ENCODE assay signal across 18 cellular contexts in genomic region chr9:135230817-135231520, GRCh38.
DNase-seq lines count a peak whose midpoint lies in the region; ATAC-seq and TF ChIP-seq lines count a peak whose summit lies in the region.
"Had no signal": no experiment of that assay in that cellular context is flagged by ENCODE, and none has a peak within 500 bp of the region (broad histone marks: within the 10 kb centered on the region; RNA-seq: fewer than 3 reads in every experiment).

No MANE protein-coding gene starts in this region.

- H3K4ac ChIP-seq in neuronal stem cell (ENCODE audit: low read length) = no peak overlapping the region

- no peak overlapping the region for H3K23ac ChIP-seq in neuronal stem cell (ENCODE audit: low read depth, low read length, poor library complexity)

- peaks cover 2% of the 10 kb centered on the region; the same call in 1 of the 2 replicates for H3K27me3 Mint-ChIP-seq in WTC11 (ENCODE audit: low read depth)
- H3K27me3 Mint-ChIP-seq in naive thymus-derived CD4-positive, alpha-beta T cell = peaks cover 0 to 36% (median 6%) of the 10 kb centered on the region in 5 donors

- H4K91ac ChIP-seq in neuronal stem cell (ENCODE audit: low read depth, low read length, poor library complexity) = no peak overlapping the region

- H3K4me1 ChIP-seq in heart left ventricle = no peaks in the 10 kb centered on the region
- H3K4me1 ChIP-seq in neuronal stem cell (ENCODE audit: control insufficient read depth in 2 of 2, insufficient read depth in 1 of 2, low read depth in 1 of 2, low read length in 2 of 2) = peaks cover 0 to 4% of the 10 kb centered on the region in 2 donors
- no peaks in the 10 kb centered on the region for H3K4me1 ChIP-seq in upper lobe of right lung
- no peaks in the 10 kb centered on the region for H3K4me1 ChIP-seq in naive thymus-derived CD4-positive, alpha-beta T cell (ENCODE audit: control insufficient read depth in 2 of 2, insufficient read depth in 2 of 2, low read length in 2 of 2)
- H3K4me1 ChIP-seq: Caco-2, SJCRH30 had no signal

- no peaks in the 10 kb centered on the region for H3K36me3 Mint-ChIP-seq in WTC11
- H3K36me3 Mint-ChIP-seq in naive thymus-derived CD4-positive, alpha-beta T cell = no peaks in the 10 kb centered on the region

- no peak overlapping the region for H3K4me2 ChIP-seq in neuronal stem cell (ENCODE audit: insufficient read depth, low read length, poor library complexity, severe bottlenecking)

- H3K18ac ChIP-seq in neuronal stem cell (ENCODE audit: low read length) = no peak overlapping the region

- H3K79me1 ChIP-seq in neuronal stem cell (ENCODE audit: low read depth, low read length) = no peaks in the 10 kb centered on the region

- no peak overlapping the region for H2BK120ac ChIP-seq in neuronal stem cell (ENCODE audit: low read depth, low read length)

- WGBS in heart left ventricle, 4 donors = 54 to 80% (median 64%) methylated on average over 8 to 10 of the region's 10 CpGs
- no CpG with 5 or more reads among the region's 10 CpGs for WGBS in neuronal stem cell (ENCODE audit: extremely low coverage in 2 of 2, insufficient read length in 2 of 2, insufficient replicate concordance in 1 of 2), 2 donors

- H3K36me3 ChIP-seq in heart left ventricle (no peaks in the 10 kb centered on the region), neuronal stem cell (replicated peaks in 1 of 2; ENCODE audit: control insufficient read depth in 2 of 2, insufficient read depth in 2 of 2, low read length in 2 of 2) (no peaks in the 10 kb centered on the region), upper lobe of right lung (no peaks in the 10 kb centered on the region)
- no peaks in the 10 kb centered on the region for H3K36me3 ChIP-seq in naive thymus-derived CD4-positive, alpha-beta T cell (ENCODE audit: control insufficient read depth in 2 of 3, insufficient read depth in 3 of 3, low read length in 3 of 3)
- H3K36me3 ChIP-seq: SJCRH30 had no signal

- TF ChIP-seq CTCF in heart left ventricle (IDR thresholded peaks at IDR 0.05) (no peak), WTC11 (IDR thresholded peaks at IDR 0.05) (no peak), upper lobe of right lung (IDR thresholded peaks at IDR 0.05) (no peak)

- H3K4me1 Mint-ChIP-seq in WTC11 = no peaks in the 10 kb centered on the region
- no peaks in the 10 kb centered on the region for H3K4me1 Mint-ChIP-seq in naive thymus-derived CD4-positive, alpha-beta T cell

- no peak overlapping the region for H3K27ac ChIP-seq in heart left ventricle
- H3K27ac ChIP-seq in neuronal stem cell (replicated peaks; ENCODE audit: low read length) = no peak overlapping the region
- H3K27ac ChIP-seq in upper lobe of right lung = no peak overlapping the region
- H3K27ac ChIP-seq in naive thymus-derived CD4-positive, alpha-beta T cell (ENCODE audit: low read depth, low read length) = no peak overlapping the region
- H3K27ac ChIP-seq: SJCRH30 had no signal

- H3K4me3 Mint-ChIP-seq in WTC11 = no peak overlapping the region
- H3K4me3 Mint-ChIP-seq in naive thymus-derived CD4-positive, alpha-beta T cell = no peak overlapping the region
- H3K4me3 Mint-ChIP-seq: CD4-positive, alpha-beta T cell had no signal

- H3K14ac ChIP-seq in neuronal stem cell (ENCODE audit: low read length) = no peak overlapping the region

- POLR2A ChIA-PET in WTC11 (lab: Charles Lee) = no interaction called here
- POLR2A ChIA-PET in naive thymus-derived CD4-positive, alpha-beta T cell (lab: Charles Lee) = no interaction called here

- DNase-seq in heart left ventricle = peak in 3 of 5 donors; percentile 4 to 32 (median 13)
- DNase-seq in left ventricle myocardium superior = no peak
- peak; percentile 4 for DNase-seq in WTC11 (ENCODE audit: low spot score)
- no peak for DNase-seq in neuronal stem cell (ENCODE audit: low spot score)
- DNase-seq in upper lobe of right lung = peak; percentile 34
- DNase-seq in naive thymus-derived CD4-positive, alpha-beta T cell = no peak
- DNase-seq: Caco-2; CD4-positive, alpha-beta T cell; GDM1; KBM-7; NCI-H1105; NCI-H2081 treated with DMSO at 0.1 percent for 48 hours; NCI-H510A treated with DMSO at 0.1 percent for 48 hours; NCI-H774; OCI-M1; SJCRH30 had no signal

- intact Hi-C loops in heart left ventricle (cut with DNase I) = no loop called here
- intact Hi-C loops in left ventricle myocardium superior (cut with micrococcal nuclease) = loop anchor here (10.0 kb wide), 1 partner anchor 116 kb away; no protein-coding TSS in a partner anchor
- intact Hi-C loops in upper lobe of right lung (cut with DNase I) = no loop called here
- intact Hi-C loops in naive thymus-derived CD4-positive, alpha-beta T cell (cut with micrococcal nuclease) = no loop called here

- no peak overlapping the region for H2AFZ ChIP-seq in neuronal stem cell (ENCODE audit: low read length)

- H3K9me3 ChIP-seq in heart left ventricle (peaks cover 0 to 20% (median 8%) of the 10 kb centered on the region in 12 donors), neuronal stem cell (replicated peaks in 1 of 2; ENCODE audit: control insufficient read depth in 2 of 2, insufficient read depth in 1 of 2, low read depth in 1 of 2, low read length in 2 of 2) (peaks cover 0 to 6% of the 10 kb centered on the region in 2 donors), upper lobe of right lung (peaks cover 10% of the 10 kb centered on the region)
- peaks cover 0 to 6% (median 0%) of the 10 kb centered on the region in 3 experiments for H3K9me3 ChIP-seq in naive thymus-derived CD4-positive, alpha-beta T cell (ENCODE audit: control insufficient read depth in 2 of 3, low read length in 3 of 3)

- H2AK5ac ChIP-seq in neuronal stem cell (ENCODE audit: low read depth, low read length) = peak overlapping the region; percentile 88

- no peak overlapping the region for H2BK15ac ChIP-seq in neuronal stem cell (ENCODE audit: low read length)

- no peak overlapping the region for H4K8ac ChIP-seq in neuronal stem cell (ENCODE audit: low read depth, low read length)

- no peak overlapping the region for H3K27ac Mint-ChIP-seq in WTC11
- H3K27ac Mint-ChIP-seq in naive thymus-derived CD4-positive, alpha-beta T cell = no peak overlapping the region
- H3K27ac Mint-ChIP-seq: CD4-positive, alpha-beta T cell had no signal

- no peak overlapping the region for H3K4me3 ChIP-seq in heart left ventricle
- H3K4me3 ChIP-seq in neuronal stem cell (ENCODE audit: low read length in 2 of 2) = no peak overlapping the region
- H3K4me3 ChIP-seq in upper lobe of right lung = no peak overlapping the region
- H3K4me3 ChIP-seq in naive thymus-derived CD4-positive, alpha-beta T cell (ENCODE audit: low read length) = no peak overlapping the region
- H3K4me3 ChIP-seq: SJCRH30 had no signal

- H2BK12ac ChIP-seq in neuronal stem cell (ENCODE audit: low read length) = no peak overlapping the region

- H3K9ac ChIP-seq in neuronal stem cell (ENCODE audit: low read depth, low read length, poor library complexity) = no peak overlapping the region

- no peak for ATAC-seq in heart left ventricle
- no peak for ATAC-seq in left ventricle myocardium superior
- ATAC-seq in WTC11 = no peak
- no peak for ATAC-seq in upper lobe of right lung
- ATAC-seq in naive thymus-derived CD4-positive, alpha-beta T cell = no peak
- ATAC-seq in GM21529 (IDR thresholded peaks at IDR 0.05; ENCODE audit: unreplicated experiment) = no peak
- ATAC-seq in HG03095 (IDR thresholded peaks at IDR 0.05; ENCODE audit: unreplicated experiment) = no peak

- H3K27me3 ChIP-seq in heart left ventricle (peaks cover 8 to 46% (median 15%) of the 10 kb centered on the region in 9 donors), neuronal stem cell (ENCODE audit: control insufficient read depth in 3 of 3, insufficient read depth in 3 of 3, low read depth in 1 of 3, low read length in 3 of 3) (peaks cover 0 to 6% (median 0%) of the 10 kb centered on the region in 3 experiments), upper lobe of right lung (peaks cover 7% of the 10 kb centered on the region)
- H3K27me3 ChIP-seq in naive thymus-derived CD4-positive, alpha-beta T cell (ENCODE audit: control insufficient read depth in 2 of 2, insufficient read depth in 2 of 2, low read length in 2 of 2) = no peaks in the 10 kb centered on the region

- CTCF ChIA-PET in WTC11 (lab: Charles Lee) = interaction anchor here (0.8 to 2.5 kb wide), 3 partner anchors 9 to 143 kb away, joined by 3 to 7 read pairs (median 7); no protein-coding TSS in a partner anchor
- CTCF ChIA-PET in naive thymus-derived CD4-positive, alpha-beta T cell (lab: Charles Lee) = no interaction called here

- TF ChIP-seq POLR2A in heart left ventricle (IDR thresholded peaks at IDR 0.05) = no peak

- no peak overlapping the region for H2BK5ac ChIP-seq in neuronal stem cell (ENCODE audit: low read length)

- H3K9me3 Mint-ChIP-seq in WTC11 = peaks cover 6% of the 10 kb centered on the region; the same call in 1 of the 2 replicates
- H3K9me3 Mint-ChIP-seq in naive thymus-derived CD4-positive, alpha-beta T cell = peaks cover 0 to 23% (median 7%) of the 10 kb centered on the region in 11 donors

TF ChIP-seq in WTC11, 78 proteins besides CTCF, POLR2A, EP300 and RAD21:
- TF ChIP-seq NFE2L1 (CRISPR knock-in tag; IDR thresholded peaks at IDR 0.05) = no peak

Comparison
In these comparisons a context has a peak if more than half of its experiments do, and no peak if none do; other contexts are left out.
1. DNase-seq: peak in heart left ventricle (3 of 5), WTC11 (single experiment) and upper lobe of right lung (single experiment); none in left ventricle myocardium superior (single experiment), neuronal stem cell (single experiment) and naive thymus-derived CD4-positive, alpha-beta T cell (0 of 9).